Comparison of ENCODE assay signal across 13 cellular contexts in genomic region chr10:70293169-70293813, GRCh38. TPM values are rescaled to one million over a fixed set of nuclear protein-coding genes. Genes with fewer than 3 reads are reported as not detected.
A peak's percentile ranks its signal among the peaks of the same experiment; 100 is the strongest.
DNase-seq lines count a peak whose midpoint lies in the region; ATAC-seq lines count a peak whose summit lies in the region.
"Had no signal": no experiment of that assay in that cellular context is flagged by ENCODE, and none has a peak within 500 bp of the region (broad histone marks: within the 10 kb centered on the region; RNA-seq: fewer than 3 reads in every experiment).

No MANE protein-coding gene starts in this region.

- H3K27ac Mint-ChIP-seq in naive B cell = peak overlapping the region in 2 of 6 donors; percentile 33 to 39

- no peaks in the 10 kb centered on the region for H3K36me3 Mint-ChIP-seq in naive B cell

- peaks cover 18 to 22% (median 18%) of the 10 kb centered on the region in 3 donors for H3K27me3 Mint-ChIP-seq in naive B cell

- peaks cover 0 to 2% (median 0%) of the 10 kb centered on the region in 7 donors for H3K9me3 Mint-ChIP-seq in naive B cell

- peaks cover 5 to 8% (median 7%) of the 10 kb centered on the region in 3 donors for H3K4me1 Mint-ChIP-seq in naive B cell

- H3K4me3 Mint-ChIP-seq in naive B cell = no peak overlapping the region

- DNase-seq in naive B cell (no peak), NCI-H187 treated with DMSO at 0.1 percent for 48 hours (lab: John Stamatoyannopoulos, UW) (no peak), NCI-H2107 (lab: John Stamatoyannopoulos, UW) (no peak)
- no peak for DNase-seq in central memory CD4-positive, alpha-beta T cell
- DNase-seq: activated T-cell treated with anti-CD3 and anti-CD28 coated beads, Interleukin-2, amount 50 U/mL, for 48 hours; NCI-H187; PC-3; stimulated activated CD4-positive, alpha-beta T cell treated with anti-CD3 and anti-CD28 coated beads, Interleukin-12 subunit alpha, Interleukin-12 subunit beta, amount 100 ng/mL, for 4 hours; stimulated activated naive CD4-positive, alpha-beta T cell had no signal

- peak; percentile 78 for ATAC-seq in GM18909 (IDR thresholded peaks at IDR 0.05; ENCODE audit: poor library complexity, unreplicated experiment)
- peak; percentile 88 for ATAC-seq in GM21723 (IDR thresholded peaks at IDR 0.05; ENCODE audit: unreplicated experiment)
- ATAC-seq in HG03280 (IDR thresholded peaks at IDR 0.05; ENCODE audit: unreplicated experiment) = peak; percentile 86
- ATAC-seq in naive B cell (ENCODE audit: low read depth in 2 of 2) = peak; percentile 62 to 70
- ATAC-seq in GM19455 (IDR thresholded peaks at IDR 0.05; ENCODE audit: unreplicated experiment) = no peak
- ATAC-seq: PC-3 had no signal

RNA-seq across cellular contexts. Expression of gene NPFFR1, which starts 9.5 kb away (rescaled TPM):
- polyA plus RNA-seq in naive B cell (ENCODE audit: low read depth in 6 of 6) = not detected
